ENCODE assay signal across 1 cellular context in genomic region chr19:12666305-12667048, GRCh38.
TF ChIP-seq lines count a peak whose summit lies in the region.

MAN2B1 (minus strand) TSS chr19:12666742; CDS start chr19:12666701, 41 bp downstream.
WDR83 (plus strand) TSS chr19:12666807; CDS start chr19:12669791, 2,984 bp downstream.

TF ChIP-seq in HepG2, 621 proteins besides CTCF, POLR2A, EP300 and RAD21 (continued from another document and continues in another):
- peak; percentile 57; the same call in 1 of the 2 replicates for TF ChIP-seq HNF1B (CRISPR knock-in tag; IDR thresholded peaks at IDR 0.05)
- TF ChIP-seq ZNF598 (CRISPR knock-in tag; IDR thresholded peaks at IDR 0.05; ENCODE audit: borderline replicate concordance) = 0 out of 2 replicates have a peak, but pooled peaks have one; percentile 41
- TF ChIP-seq ZFP1 (CRISPR knock-in tag; IDR thresholded peaks at IDR 0.05) = peak; percentile 45; the same call in 1 of the 2 replicates
- TF ChIP-seq KDM5A (IDR thresholded peaks at IDR 0.05; ENCODE audit: borderline replicate concordance, low read length) = peak; percentile 78
- no peak for TF ChIP-seq HDAC2 (CRISPR knock-in tag; IDR thresholded peaks at IDR 0.05)
- TF ChIP-seq, protein P1, sequence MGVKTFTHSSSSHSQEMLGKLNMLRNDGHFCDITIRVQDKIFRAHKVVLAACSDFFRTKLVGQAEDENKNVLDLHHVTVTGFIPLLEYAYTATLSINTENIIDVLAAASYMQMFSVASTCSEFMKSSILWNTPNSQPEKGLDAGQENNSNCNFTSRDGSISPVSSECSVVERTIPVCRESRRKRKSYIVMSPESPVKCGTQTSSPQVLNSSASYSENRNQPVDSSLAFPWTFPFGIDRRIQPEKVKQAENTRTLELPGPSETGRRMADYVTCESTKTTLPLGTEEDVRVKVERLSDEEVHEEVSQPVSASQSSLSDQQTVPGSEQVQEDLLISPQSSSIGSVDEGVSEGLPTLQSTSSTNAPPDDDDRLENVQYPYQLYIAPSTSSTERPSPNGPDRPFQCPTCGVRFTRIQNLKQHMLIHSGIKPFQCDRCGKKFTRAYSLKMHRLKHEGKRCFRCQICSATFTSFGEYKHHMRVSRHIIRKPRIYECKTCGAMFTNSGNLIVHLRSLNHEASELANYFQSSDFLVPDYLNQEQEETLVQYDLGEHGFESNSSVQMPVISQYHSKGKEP (CRISPR knock-in tag; IDR thresholded peaks at IDR 0.05) = no peak
- no peak for TF ChIP-seq PTBP1 (IDR thresholded peaks at IDR 0.05; ENCODE audit: low read depth, low read length, poor library complexity, severe bottlenecking)
- TF ChIP-seq PHF8 (CRISPR knock-in tag; IDR thresholded peaks at IDR 0.05) = peak; percentile 79
- no peak for TF ChIP-seq ZNF20 (CRISPR knock-in tag; IDR thresholded peaks at IDR 0.05)
- 0 out of 2 replicates have a peak, but pooled peaks have one; percentile 46 for TF ChIP-seq ZNF710 (CRISPR knock-in tag; IDR thresholded peaks at IDR 0.05; ENCODE audit: borderline replicate concordance)
- no peak for TF ChIP-seq ZNF570 (CRISPR knock-in tag; IDR thresholded peaks at IDR 0.05; ENCODE audit: borderline replicate concordance)
- no peak for TF ChIP-seq SRSF9 (IDR thresholded peaks at IDR 0.05; ENCODE audit: borderline replicate concordance, insufficient read depth, low read depth, low read length, poor library complexity, severe bottlenecking)
- no peak for TF ChIP-seq PAX8 (CRISPR knock-in tag; IDR thresholded peaks at IDR 0.05; ENCODE audit: borderline replicate concordance)
- TF ChIP-seq ZNF160 (CRISPR knock-in tag; IDR thresholded peaks at IDR 0.05) = no peak
- TF ChIP-seq, protein P2, sequence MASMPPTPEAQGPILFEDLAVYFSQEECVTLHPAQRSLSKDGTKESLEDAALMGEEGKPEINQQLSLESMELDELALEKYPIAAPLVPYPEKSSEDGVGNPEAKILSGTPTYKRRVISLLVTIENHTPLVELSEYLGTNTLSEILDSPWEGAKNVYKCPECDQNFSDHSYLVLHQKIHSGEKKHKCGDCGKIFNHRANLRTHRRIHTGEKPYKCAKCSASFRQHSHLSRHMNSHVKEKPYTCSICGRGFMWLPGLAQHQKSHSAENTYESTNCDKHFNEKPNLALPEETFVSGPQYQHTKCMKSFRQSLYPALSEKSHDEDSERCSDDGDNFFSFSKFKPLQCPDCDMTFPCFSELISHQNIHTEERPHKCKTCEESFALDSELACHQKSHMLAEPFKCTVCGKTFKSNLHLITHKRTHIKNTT (CRISPR knock-in tag; IDR thresholded peaks at IDR 0.05) = no peak
- TF ChIP-seq NFRKB (IDR thresholded peaks at IDR 0.05) = no peak
- TF ChIP-seq BCL6 (CRISPR knock-in tag; IDR thresholded peaks at IDR 0.05) = no peak
- no peak for TF ChIP-seq ZNF619 (CRISPR knock-in tag; IDR thresholded peaks at IDR 0.05)
- no peak for TF ChIP-seq KIAA2018 (CRISPR knock-in tag; IDR thresholded peaks at IDR 0.05; ENCODE audit: borderline replicate concordance)
- TF ChIP-seq SP2 (CRISPR knock-in tag; IDR thresholded peaks at IDR 0.05) = 0 out of 2 replicates have a peak, but pooled peaks have one; percentile 44
- TF ChIP-seq NR3C1 (CRISPR knock-in tag; IDR thresholded peaks at IDR 0.05) = no peak
- no peak for TF ChIP-seq ZNF562 (CRISPR knock-in tag; IDR thresholded peaks at IDR 0.05; ENCODE audit: borderline replicate concordance)
- TF ChIP-seq FOXA1 (IDR thresholded peaks at IDR 0.05) = no peak
- TF ChIP-seq FOXA1 (CRISPR knock-in tag; IDR thresholded peaks at IDR 0.05) = no peak
- TF ChIP-seq, protein P3, sequence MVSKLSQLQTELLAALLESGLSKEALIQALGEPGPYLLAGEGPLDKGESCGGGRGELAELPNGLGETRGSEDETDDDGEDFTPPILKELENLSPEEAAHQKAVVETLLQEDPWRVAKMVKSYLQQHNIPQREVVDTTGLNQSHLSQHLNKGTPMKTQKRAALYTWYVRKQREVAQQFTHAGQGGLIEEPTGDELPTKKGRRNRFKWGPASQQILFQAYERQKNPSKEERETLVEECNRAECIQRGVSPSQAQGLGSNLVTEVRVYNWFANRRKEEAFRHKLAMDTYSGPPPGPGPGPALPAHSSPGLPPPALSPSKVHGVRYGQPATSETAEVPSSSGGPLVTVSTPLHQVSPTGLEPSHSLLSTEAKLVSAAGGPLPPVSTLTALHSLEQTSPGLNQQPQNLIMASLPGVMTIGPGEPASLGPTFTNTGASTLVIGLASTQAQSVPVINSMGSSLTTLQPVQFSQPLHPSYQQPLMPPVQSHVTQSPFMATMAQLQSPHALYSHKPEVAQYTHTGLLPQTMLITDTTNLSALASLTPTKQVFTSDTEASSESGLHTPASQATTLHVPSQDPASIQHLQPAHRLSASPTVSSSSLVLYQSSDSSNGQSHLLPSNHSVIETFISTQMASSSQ (IDR thresholded peaks at IDR 0.05; ENCODE audit: low read depth) = no peak
- TF ChIP-seq, protein P3 (CRISPR knock-in tag; IDR thresholded peaks at IDR 0.05; ENCODE audit: borderline replicate concordance) = no peak
- TF ChIP-seq SALL1 (CRISPR knock-in tag; IDR thresholded peaks at IDR 0.05) = peak; percentile 11; the same call in 1 of the 2 replicates
- TF ChIP-seq, protein P4, sequence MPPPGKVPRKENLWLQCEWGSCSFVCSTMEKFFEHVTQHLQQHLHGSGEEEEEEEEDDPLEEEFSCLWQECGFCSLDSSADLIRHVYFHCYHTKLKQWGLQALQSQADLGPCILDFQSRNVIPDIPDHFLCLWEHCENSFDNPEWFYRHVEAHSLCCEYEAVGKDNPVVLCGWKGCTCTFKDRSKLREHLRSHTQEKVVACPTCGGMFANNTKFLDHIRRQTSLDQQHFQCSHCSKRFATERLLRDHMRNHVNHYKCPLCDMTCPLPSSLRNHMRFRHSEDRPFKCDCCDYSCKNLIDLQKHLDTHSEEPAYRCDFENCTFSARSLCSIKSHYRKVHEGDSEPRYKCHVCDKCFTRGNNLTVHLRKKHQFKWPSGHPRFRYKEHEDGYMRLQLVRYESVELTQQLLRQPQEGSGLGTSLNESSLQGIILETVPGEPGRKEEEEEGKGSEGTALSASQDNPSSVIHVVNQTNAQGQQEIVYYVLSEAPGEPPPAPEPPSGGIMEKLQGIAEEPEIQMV (CRISPR knock-in tag; IDR thresholded peaks at IDR 0.05; ENCODE audit: low read depth) = no peak
- TF ChIP-seq POLR2AphosphoS5 (IDR thresholded peaks at IDR 0.05; ENCODE audit: low read depth, low read length) = peak; percentile 40; the same call in 1 of the 2 replicates
- TF ChIP-seq SMAD3 (CRISPR knock-in tag; IDR thresholded peaks at IDR 0.05) = 0 out of 2 replicates have a peak, but pooled peaks have one; percentile 25
- TF ChIP-seq ZC3H13 (CRISPR knock-in tag; IDR thresholded peaks at IDR 0.05) = no peak
- TF ChIP-seq HIVEP1 (CRISPR knock-in tag; IDR thresholded peaks at IDR 0.05) = peak; percentile 87
- TF ChIP-seq YY1 (IDR thresholded peaks at IDR 0.05; ENCODE audit: insufficient read depth, insufficient replicate concordance, low read depth, low read length) = peak; percentile 56
- TF ChIP-seq SP140L (CRISPR knock-in tag; IDR thresholded peaks at IDR 0.05; ENCODE audit: borderline replicate concordance) = no peak
- TF ChIP-seq, protein P5, sequence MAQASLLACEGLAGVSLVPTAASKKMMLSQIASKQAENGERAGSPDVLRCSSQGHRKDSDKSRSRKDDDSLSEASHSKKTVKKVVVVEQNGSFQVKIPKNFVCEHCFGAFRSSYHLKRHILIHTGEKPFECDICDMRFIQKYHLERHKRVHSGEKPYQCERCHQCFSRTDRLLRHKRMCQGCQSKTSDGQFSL (CRISPR knock-in tag; IDR thresholded peaks at IDR 0.05) = no peak
- no peak; the same call in 1 of the 2 replicates for TF ChIP-seq GMEB1 (CRISPR knock-in tag; IDR thresholded peaks at IDR 0.05; ENCODE audit: borderline replicate concordance)
